In genomic region chr14:67241416-67242362, GRCh38 we compare ENCODE assay signal across 1 cellular context.
A peak's percentile ranks its signal among the peaks of the same experiment; 100 is the strongest.
TF ChIP-seq lines count a peak whose summit lies in the region.

TSS of gene PALS1 (plus strand) at chr14:67241435. CDS start at chr14:67279171, 37,736 bp downstream.

TF ChIP-seq in K562, 482 proteins besides CTCF, POLR2A, EP300 and RAD21 (continued from another document and continues in another):
- no peak for TF ChIP-seq NR0B1 (IDR thresholded peaks at IDR 0.05; ENCODE audit: partially characterized antibody)
- peak; percentile 76 for TF ChIP-seq MEIS2 (IDR thresholded peaks at IDR 0.05; ENCODE audit: partially characterized antibody)
- TF ChIP-seq ZC3H4 (CRISPR knock-in tag; IDR thresholded peaks at IDR 0.05; ENCODE audit: borderline replicate concordance) = no peak
- no peak for TF ChIP-seq ZNF584 (CRISPR knock-in tag; IDR thresholded peaks at IDR 0.05; ENCODE audit: low read depth)
- TF ChIP-seq E2F4 (CRISPR knock-in tag; IDR thresholded peaks at IDR 0.05; ENCODE audit: low read depth) = no peak
- peak; percentile 71 for TF ChIP-seq EGR1 (conservative IDR thresholded peaks at IDR 0.05)
- TF ChIP-seq CREB3 (tag; conservative IDR thresholded peaks at IDR 0.05; ENCODE audit: low read depth) = no peak
- 0 out of 2 replicates have a peak, but pooled peaks have one; percentile 28 for TF ChIP-seq LEF1 (IDR thresholded peaks at IDR 0.05)
- peak; percentile 64; the same call in 1 of the 2 replicates for TF ChIP-seq TFAP4 (CRISPR knock-in tag; IDR thresholded peaks at IDR 0.05; ENCODE audit: borderline replicate concordance)
- peak; percentile 85 for TF ChIP-seq RBBP5 (IDR thresholded peaks at IDR 0.05; ENCODE audit: borderline replicate concordance, insufficient read depth, low read length, poor library complexity, severe bottlenecking)
- 0 out of 2 replicates have a peak, but pooled peaks have one; percentile 4 for TF ChIP-seq JUND (IDR thresholded peaks at IDR 0.05; ENCODE audit: borderline replicate concordance, low read depth, low read length)
- TF ChIP-seq JUND (tag; IDR thresholded peaks at IDR 0.05; ENCODE audit: borderline replicate concordance, low read depth, low read length) = no peak
- no peak for TF ChIP-seq CLOCK (CRISPR knock-in tag; IDR thresholded peaks at IDR 0.05; ENCODE audit: borderline replicate concordance)
- no peak for TF ChIP-seq ZFP91 (CRISPR knock-in tag; IDR thresholded peaks at IDR 0.05)
- no peak for TF ChIP-seq CGGBP1 (CRISPR knock-in tag; IDR thresholded peaks at IDR 0.05)
- TF ChIP-seq MAZ (CRISPR knock-in tag; conservative IDR thresholded peaks at IDR 0.05 in 1 of 2, IDR thresholded peaks at IDR 0.05 in 1 of 2) = peak; percentile 60 to 67; a peak in 3 of 4 replicates
- TF ChIP-seq NKRF (IDR thresholded peaks at IDR 0.05; ENCODE audit: borderline replicate concordance) = no peak
- no peak for TF ChIP-seq CHD7 (IDR thresholded peaks at IDR 0.05; ENCODE audit: low read depth, low read length)
